In genomic region chr10:48931188-48931587, GRCh38 we compare ENCODE assay signal across 28 cellular contexts.
DNase-seq lines count a peak whose midpoint lies in the region.
"Had no signal": no experiment of that assay in that cellular context is flagged by ENCODE, and none has a peak within 500 bp of the region (broad histone marks: within the 10 kb centered on the region; RNA-seq: fewer than 3 reads in every experiment).

No MANE protein-coding gene starts in this region.

- DNase-seq in activated CD8-positive, alpha-beta memory T cell treated with anti-CD3 and anti-CD28 coated beads, Interleukin-2, amount 50 U/mL, for 48 hours: peak; percentile 40
- no peak for DNase-seq in activated CD8-positive, alpha-beta memory T cell treated with anti-CD3 and anti-CD28 coated beads for 24 hours
- DNase-seq in SIG-M5 (lab: John Stamatoyannopoulos, UW) (peak; percentile 2), iPS-NIHi11 (ENCODE audit: low spot score) (peak; percentile 58), globus pallidus (ENCODE audit: low spot score) (no peak), substantia nigra (lab: John Stamatoyannopoulos, UW) (no peak), RPMI8226 (no peak), NCI-H2196 (lab: John Stamatoyannopoulos, UW; ENCODE audit: unreplicated experiment) (no peak)
- DNase-seq: 8988T; activated CD4-positive, alpha-beta T cell treated with anti-CD3 and anti-CD28 coated beads for 36 hours; activated naive CD4-positive, alpha-beta T cell treated with Interleukin-2 at 50 U/mL for 16 hours; activated T-cell treated with anti-CD3 and anti-CD28 coated beads, Interleukin-2, amount 50 U/mL, for 72 hours; adrenal gland; CD4-positive, alpha-beta memory T cell; DMS53; effector CD4-positive, alpha-beta T cell; erythroblast; GF-D8; GM23248; mucosa of descending colon; NCI-H1417; NCI-H2081; NCI-H446 treated with DMSO at 0.1 percent for 48 hours; posterior cingulate gyrus; SJCRH30; stimulated activated CD4-positive, alpha-beta T cell treated with anti-CD3 and anti-CD28 coated beads, Interleukin-4, amount 100 ng/mL, for 4 hours; stimulated activated naive CD8-positive, alpha-beta T cell treated with anti-CD3 and anti-CD28 coated beads, Interleukin-15, Interleukin-2, amounts not matched to agents 100 U/mL and 50 U/mL, for 24 hours; thyroid gland had no signal

- H3K27ac ChIP-seq in substantia nigra (ENCODE audit: low read depth, low read length, poor library complexity, severe bottlenecking): no peak overlapping the region
- H3K27ac ChIP-seq: adrenal gland, GM23248, SJCRH30, thyroid gland had no signal

Comparison
In these comparisons a context has a peak if more than half of its experiments do, and no peak if none do; other contexts are left out.
1. DNase-seq: peak in activated CD8-positive, alpha-beta memory T cell treated with anti-CD3 and anti-CD28 coated beads, Interleukin-2, amount 50 U/mL, for 48 hours (single experiment), SIG-M5 (single experiment) and iPS-NIHi11 (single experiment); none in activated CD8-positive, alpha-beta memory T cell treated with anti-CD3 and anti-CD28 coated beads for 24 hours (single experiment), globus pallidus (single experiment), substantia nigra (0 of 49), RPMI8226 (single experiment) and NCI-H2196 (single experiment).